8 cellular contexts compared by ENCODE assay signal in genomic region chr3:139533781-139534443, GRCh38. TPM values are rescaled to one million over a fixed set of nuclear protein-coding genes. Genes with fewer than 3 reads are reported as not detected.
DNase-seq lines count a peak whose midpoint lies in the region; ATAC-seq and TF ChIP-seq lines count a peak whose summit lies in the region.

No MANE protein-coding gene starts in this region.

- H3K23me2 ChIP-seq in H9 (ENCODE audit: insufficient read length, low read depth, low read length, poor library complexity, severe bottlenecking) = peaks cover 3% of the 10 kb centered on the region

- DNase-seq in NCI-H146 (lab: John Stamatoyannopoulos, UW) = peak; percentile 95
- peak in 13 of 61 donors; percentile 2 to 48 (median 15) for DNase-seq in caudate nucleus (lab: John Stamatoyannopoulos, UW)
- peak; percentile 46 to 76 for DNase-seq in mesothelial cell of epicardium (ENCODE audit: low spot score in 2 of 2, unreplicated experiment in 2 of 2)
- no peak for DNase-seq in H9
- no peak for DNase-seq in T-helper 1 cell

- no peaks in the 10 kb centered on the region; the same call in 1 of the 2 replicates for H3K27me3 ChIP-seq in H9 (ENCODE audit: insufficient read depth, low read length)

- H3K79me1 ChIP-seq in H9 (ENCODE audit: insufficient read depth, low read depth, low read length, poor library complexity, severe bottlenecking) = no peaks in the 10 kb centered on the region

- no peak overlapping the region for H3K23ac ChIP-seq in H9 (ENCODE audit: insufficient read length, low read depth, low read length)

- WGBS in H9 (ENCODE audit: extremely low coverage, insufficient read length, low lambda C conversion rate) = no CpG with 5 or more reads among the region's 15 CpGs

- H2BK5ac ChIP-seq in H9 (ENCODE audit: insufficient read length, low read length) = no peak overlapping the region

- H2BK20ac ChIP-seq in H9 (ENCODE audit: low read depth, low read length, poor library complexity, severe bottlenecking) = no peak overlapping the region

- H3K79me2 ChIP-seq in H9 (ENCODE audit: insufficient read depth, low read length) = no peaks in the 10 kb centered on the region

- H3K4ac ChIP-seq in H9 (ENCODE audit: low read depth, low read length) = no peak overlapping the region

- H3K9ac ChIP-seq in H9 (ENCODE audit: extremely low read depth, insufficient read length, low read length) = no peak overlapping the region

- no peak overlapping the region for H2BK12ac ChIP-seq in H9 (ENCODE audit: insufficient read length, low read depth, low read length)

- H2AFZ ChIP-seq in H9 (ENCODE audit: low read length) = no peak overlapping the region

- no peak overlapping the region for H4K5ac ChIP-seq in H9 (ENCODE audit: insufficient read length, low read depth, low read length)

- H2AK5ac ChIP-seq in H9 (ENCODE audit: insufficient read length, low read length) = no peak overlapping the region

- H3K4me1 ChIP-seq in H9 (ENCODE audit: insufficient read depth, low read length) = peaks cover 7% of the 10 kb centered on the region; the same call in 1 of the 2 replicates

- no peak overlapping the region for H3K56ac ChIP-seq in H9 (ENCODE audit: insufficient read length, low read depth, low read length)

- ATAC-seq in GM21381 (IDR thresholded peaks at IDR 0.05; ENCODE audit: unreplicated experiment) = peak; percentile 43
- no peak for ATAC-seq in GM19467 (IDR thresholded peaks at IDR 0.05; ENCODE audit: unreplicated experiment)
- ATAC-seq in HG02759 (IDR thresholded peaks at IDR 0.05; ENCODE audit: unreplicated experiment) = no peak

- H2BK15ac ChIP-seq in H9 (ENCODE audit: low read depth, low read length) = no peak overlapping the region

- H3K4me2 ChIP-seq in H9 (ENCODE audit: insufficient read depth, insufficient read length, low read length) = no peak overlapping the region

- H2BK120ac ChIP-seq in H9 (ENCODE audit: low read depth, low read length, poor library complexity, severe bottlenecking) = no peak overlapping the region

- H3K36me3 Mint-ChIP-seq in mesothelial cell of epicardium = peaks cover 5% of the 10 kb centered on the region
- no peaks in the 10 kb centered on the region; a peak in 1 of 7 replicates for H3K36me3 Mint-ChIP-seq in H9 (ENCODE audit: insufficient read depth in 1 of 3, low read depth in 3 of 3)

- no peaks in the 10 kb centered on the region for H3K9me3 Mint-ChIP-seq in mesothelial cell of epicardium
- no peaks in the 10 kb centered on the region for H3K9me3 Mint-ChIP-seq in H9

- peak overlapping the region; percentile 98 for H3K27ac Mint-ChIP-seq in mesothelial cell of epicardium
- H3K27ac Mint-ChIP-seq in H9 = no peak overlapping the region

- H3T11ph ChIP-seq in H9 (ENCODE audit: low read length) = no peak overlapping the region

- no peaks in the 10 kb centered on the region for H4K20me1 ChIP-seq in H9 (ENCODE audit: control insufficient read depth, insufficient read depth, insufficient read length)

- no peaks in the 10 kb centered on the region for H3K9me3 ChIP-seq in H9 (ENCODE audit: control insufficient read depth, low read depth, low read length)

- H3K27ac ChIP-seq in caudate nucleus (ENCODE audit: low read depth, low read length) (peak overlapping the region; percentile 86), H9 (ENCODE audit: insufficient read length, low read depth, low read length) (no peak overlapping the region)

- H3K27me3 Mint-ChIP-seq in mesothelial cell of epicardium (ENCODE audit: low read depth) (no peaks in the 10 kb centered on the region), H9 (ENCODE audit: low read depth) (peaks cover 37% of the 10 kb centered on the region)

- no peak overlapping the region for H3K14ac ChIP-seq in H9 (ENCODE audit: insufficient read depth, low read length)

- H4K91ac ChIP-seq in H9 (ENCODE audit: insufficient read length, low read depth, low read length) = no peak overlapping the region

- no peak overlapping the region for H4K8ac ChIP-seq in H9 (replicated peaks; ENCODE audit: insufficient read length, low read depth, low read length)

- peak overlapping the region; percentile 34 for H3K4me3 Mint-ChIP-seq in mesothelial cell of epicardium
- H3K4me3 Mint-ChIP-seq in H9 = no peak overlapping the region

- peaks cover 90% of the 10 kb centered on the region for H3K4me1 Mint-ChIP-seq in mesothelial cell of epicardium
- H3K4me1 Mint-ChIP-seq in H9 = peaks cover 49 to 69% of the 10 kb centered on the region in 2 experiments

- no peak overlapping the region for H3K18ac ChIP-seq in H9 (ENCODE audit: insufficient read length, low read depth, low read length)

- no peak for TF ChIP-seq CTCF in mesothelial cell of epicardium (IDR thresholded peaks at IDR 0.05; ENCODE audit: unreplicated experiment)
- no peak for TF ChIP-seq CTCF in H9 (conservative IDR thresholded peaks at IDR 0.05)

RNA-seq across cellular contexts. Expression of gene RBP1, which starts 5.6 kb away (rescaled TPM):
- total RNA-seq in mesothelial cell of epicardium (683 to 700 TPM (median 691 TPM) in 3 replicates), H9 (2021) (39.1 and 42.6 TPM in 2 replicates)

RNA-seq across cellular contexts. Expression of gene RBP2, which starts 57.6 kb away (rescaled TPM):
- total RNA-seq in mesothelial cell of epicardium (not detected in 3 replicates), H9 (2021) (not detected in 2 replicates)

Comparison
In these comparisons a context has a peak if more than half of its experiments do, and no peak if none do; other contexts are left out.
1. DNase-seq: peak in NCI-H146 (single experiment) and mesothelial cell of epicardium (2 of 2); none in H9 (single experiment) and T-helper 1 cell (0 of 5).
2. RNA of gene RBP1, which starts 5.6 kb away (total RNA-seq): 683 to 700 TPM in mesothelial cell of epicardium; 39.1 to 42.6 TPM in H9; every median in the first group is over 10 times any median in the second.